ENCODE assay signal across 14 cellular contexts in the genomic region with DNA sequence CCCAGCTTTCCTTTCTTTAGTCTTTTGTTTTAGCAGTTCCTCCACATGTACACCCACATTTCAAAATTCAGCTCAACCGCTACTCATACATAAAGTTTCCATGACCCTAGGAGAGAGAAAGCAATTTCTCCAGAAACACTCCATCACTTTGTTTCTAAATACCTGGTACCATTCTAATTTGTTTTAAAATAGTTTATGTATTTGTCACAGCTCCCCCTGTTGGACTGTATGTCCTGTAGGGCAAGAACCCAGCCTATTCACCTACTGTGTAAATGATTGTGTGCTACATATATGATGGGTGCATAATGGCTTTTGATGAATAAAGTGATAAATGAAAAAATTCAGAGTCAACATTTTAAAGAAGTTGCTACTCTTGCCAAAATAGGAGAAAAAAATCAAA.
"Had no signal": no experiment of that assay in that cellular context is flagged by ENCODE, and none has a peak within 500 bp of the region (broad histone marks: within the 10 kb centered on the region; RNA-seq: fewer than 3 reads in every experiment).

No MANE protein-coding gene starts in this region.

- H3K4me3 Mint-ChIP-seq: central memory CD8-positive, alpha-beta T cell; naive thymus-derived CD4-positive, alpha-beta T cell; stimulated activated effector memory CD8-positive, alpha-beta T cell treated with anti-CD3 and anti-CD28 coated beads, Interleukin-12 subunit alpha, Interleukin-12 subunit beta, amount 100 ng/mL, for 72 hours had no signal

- H3K27ac ChIP-seq: body of pancreas, epithelial cell of prostate, right atrium auricular region, skin epidermis, thyroid gland had no signal

- H3K4me1 Mint-ChIP-seq: central memory CD8-positive, alpha-beta T cell; naive thymus-derived CD4-positive, alpha-beta T cell; stimulated activated effector memory CD8-positive, alpha-beta T cell treated with anti-CD3 and anti-CD28 coated beads, Interleukin-12 subunit alpha, Interleukin-12 subunit beta, amount 100 ng/mL, for 72 hours had no signal

- H3K9me3 ChIP-seq: body of pancreas, right atrium auricular region, thyroid gland had no signal

- H3K27me3 ChIP-seq: body of pancreas, right atrium auricular region, thyroid gland had no signal

- ATAC-seq: activated CD4-positive, CD25-positive, alpha-beta regulatory T cell treated with anti-CD3 and anti-CD28 coated beads, Interleukin-2, amount 50 U/mL, for 24 hours; body of pancreas; naive thymus-derived CD4-positive, alpha-beta T cell; stimulated activated effector memory CD8-positive, alpha-beta T cell treated with anti-CD3 and anti-CD28 coated beads, Interleukin-12 subunit alpha, Interleukin-12 subunit beta, amount 100 ng/mL, for 72 hours had no signal

- H3K4me1 ChIP-seq: body of pancreas, right atrium auricular region, thyroid gland had no signal

- DNase-seq: activated naive CD4-positive, alpha-beta T cell treated with anti-CD3 and anti-CD28 coated beads, Interleukin-2, amount 50 U/mL, for 16 hours; activated T-cell treated with anti-CD3 and anti-CD28 coated beads, Interleukin-2, amount 50 U/mL, for 1 hour; body of pancreas; cortex of kidney; effector CD8-positive, alpha-beta T cell; naive thymus-derived CD4-positive, alpha-beta T cell; nucleus accumbens; thyroid gland had no signal

- H3K36me3 ChIP-seq: right atrium auricular region, thyroid gland had no signal

- H3K36me3 Mint-ChIP-seq: naive thymus-derived CD4-positive, alpha-beta T cell; stimulated activated effector memory CD8-positive, alpha-beta T cell treated with anti-CD3 and anti-CD28 coated beads, Interleukin-12 subunit alpha, Interleukin-12 subunit beta, amount 100 ng/mL, for 72 hours had no signal

- H3K4me3 ChIP-seq: body of pancreas, right atrium auricular region, skin epidermis, thyroid gland had no signal

- H3K27ac Mint-ChIP-seq: naive thymus-derived CD4-positive, alpha-beta T cell; stimulated activated effector memory CD8-positive, alpha-beta T cell treated with anti-CD3 and anti-CD28 coated beads, Interleukin-12 subunit alpha, Interleukin-12 subunit beta, amount 100 ng/mL, for 72 hours had no signal
